Comparison of ENCODE assay signal across 18 cellular contexts in the genomic region with DNA sequence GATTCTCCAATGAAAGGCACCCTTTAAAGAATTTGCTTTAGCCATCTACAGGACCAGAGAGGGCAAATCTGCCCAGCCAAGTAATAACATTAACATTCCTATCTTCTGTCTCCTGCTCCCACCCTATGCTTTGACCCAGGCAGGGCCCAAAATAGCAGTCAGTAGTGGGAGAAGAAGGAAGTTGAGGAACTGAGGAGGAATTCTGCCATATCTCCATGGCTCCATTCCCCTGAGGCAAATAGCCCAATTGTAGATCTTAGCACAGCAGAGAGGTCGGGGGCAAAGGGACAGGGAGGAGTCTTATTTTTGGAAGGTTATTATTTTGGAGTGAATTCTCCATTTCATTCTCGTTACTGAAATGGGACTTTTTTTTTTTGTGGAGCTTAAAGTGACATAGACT.
A peak's percentile ranks its signal among the peaks of the same experiment; 100 is the strongest.
DNase-seq lines count a peak whose midpoint lies in the region; ATAC-seq and TF ChIP-seq lines count a peak whose summit lies in the region.
"Had no signal": no experiment of that assay in that cellular context is flagged by ENCODE, and none has a peak within 500 bp of the region (broad histone marks: within the 10 kb centered on the region; RNA-seq: fewer than 3 reads in every experiment).

No MANE protein-coding gene starts in this region.

- H3F3A ChIP-seq in PC-3 (ENCODE audit: low read length, unreplicated experiment) = no peaks in the 10 kb centered on the region

- H3K9me3 Mint-ChIP-seq in activated CD4-positive, alpha-beta T cell treated with anti-CD3 and anti-CD28 coated beads for 36 hours (ENCODE audit: low read depth) = no peaks in the 10 kb centered on the region

- no TSS peak for BruUV-seq in mammary epithelial cell (replicated peaks; lab: Mats Ljungman, UMichigan)
- BruUV-seq in PC-3 (replicated peaks; lab: Mats Ljungman, UMichigan) = no TSS peak

- H3K9me2 ChIP-seq in hepatocyte (replicated peaks; ENCODE audit: insufficient read depth) (no peaks in the 10 kb centered on the region), PC-3 (replicated peaks; ENCODE audit: low read length) (no peaks in the 10 kb centered on the region)

- H4K20me1 ChIP-seq in BLaER1 treated with 17β-estradiol and CSF1 and Interleukin-3, amounts not matched to agents 10 nM and 100 nM = peaks cover 0 to 12% (median 0%) of the 10 kb centered on the region in 11 experiments; a peak in 2 of 22 replicates
- no peaks in the 10 kb centered on the region for H4K20me1 ChIP-seq in mammary epithelial cell (ENCODE audit: insufficient read depth, low read length)
- H4K20me1 ChIP-seq in hepatocyte (ENCODE audit: insufficient read depth, poor library complexity, severe bottlenecking) = no peaks in the 10 kb centered on the region
- no peaks in the 10 kb centered on the region for H4K20me1 ChIP-seq in PC-3 (ENCODE audit: low read length)

- 8% methylated on average over 2 of the region's 2 CpGs for WGBS in mammary epithelial cell (ENCODE audit: low coverage, missing lambda C conversion rate)
- WGBS in hepatocyte (ENCODE audit: low lambda C conversion rate, missing lambda C conversion rate) = 85% methylated on average over 2 of the region's 2 CpGs

- no peaks in the 10 kb centered on the region for H3K27me3 ChIP-seq in BLaER1 treated with 17β-estradiol and CSF1 and Interleukin-3, amounts not matched to agents 10 nM and 100 nM
- H3K27me3 ChIP-seq in mammary epithelial cell (ENCODE audit: insufficient read depth, low read length) = no peaks in the 10 kb centered on the region
- H3K27me3 ChIP-seq in hepatocyte = no peaks in the 10 kb centered on the region
- H3K27me3 ChIP-seq in PC-3 (ENCODE audit: low read length) = no peaks in the 10 kb centered on the region
- H3K27me3 ChIP-seq: pancreas had no signal

- no peak for ATAC-seq in activated CD4-positive, alpha-beta T cell treated with anti-CD3 and anti-CD28 coated beads for 36 hours
- ATAC-seq in PC-3 = no peak

- H2AFZ ChIP-seq in mammary epithelial cell (ENCODE audit: low read depth, low read length) (peak overlapping the region; percentile 41), hepatocyte (no peak overlapping the region), PC-3 (ENCODE audit: low read length) (no peak overlapping the region)

- intact Hi-C loops in mammary epithelial cell (cut with micrococcal nuclease) (loop anchor here (2.0 to 5.0 kb wide), 3 partner anchors 14 to 114 kb away; a partner anchor contains a TSS), PC-3 (cut with micrococcal nuclease) (no loop called here)
- intact Hi-C loops in activated CD4-positive, alpha-beta T cell treated with anti-CD3 and anti-CD28 coated beads for 36 hours (cut with DNase I, micrococcal nuclease) = no loop called here

- peak overlapping the region in 9 of 11 experiments; percentile 31 to 79 (median 57); a peak in 11 of 22 replicates for H3K4me2 ChIP-seq in BLaER1 treated with 17β-estradiol and CSF1 and Interleukin-3, amounts not matched to agents 10 nM and 100 nM
- H3K4me2 ChIP-seq in mammary epithelial cell (ENCODE audit: insufficient read depth, low read depth, low read length) (peak overlapping the region; percentile 83), hepatocyte (peak overlapping the region; percentile 30), PC-3 (ENCODE audit: low read length) (no peak overlapping the region)

- H3K79me2 ChIP-seq in mammary epithelial cell (ENCODE audit: insufficient read depth, low read length) (peaks cover 65% of the 10 kb centered on the region), hepatocyte (peaks cover 71% of the 10 kb centered on the region), PC-3 (ENCODE audit: low read length) (no peaks in the 10 kb centered on the region)

- no peak for DNase-seq in mammary epithelial cell
- no peak for DNase-seq in hepatocyte (ENCODE audit: low spot score)
- DNase-seq in activated CD4-positive, alpha-beta T cell treated with anti-CD3 and anti-CD28 coated beads for 36 hours = no peak
- DNase-seq in PC-3 = no peak
- no peak for DNase-seq in HPDE6-E6E7 (ENCODE audit: extremely low spot score)
- no peak for DNase-seq in NCI-H1092 treated with DMSO at 0.1 percent for 48 hours (lab: John Stamatoyannopoulos, UW)
- DNase-seq: activated effector memory CD4-positive, alpha-beta T cell treated with anti-CD3 and anti-CD28 coated beads, Interleukin-2, amount 50 U/mL, for 16 hours; DMS 273 treated with DMSO at 0.1 percent for 48 hours; effector memory CD4-positive, alpha-beta T cell; foreskin melanocyte; NCI-H2081 treated with DMSO at 0.1 percent for 48 hours; NCI-H748 treated with DMSO at 0.1 percent for 48 hours; pancreas; stimulated activated CD4-positive, alpha-beta T cell treated with anti-CD3 and anti-CD28 coated beads, Interleukin-12 subunit alpha, Interleukin-12 subunit beta, amount 100 ng/mL, for 4 hours; T-helper 1 cell; WERI-Rb-1 had no signal

- TF ChIP-seq CTCF in mammary epithelial cell (conservative IDR thresholded peaks at IDR 0.05 in 1 of 2, IDR thresholded peaks at IDR 0.05 in 1 of 2; ENCODE audit: extremely low read depth in 1 of 2, insufficient read depth in 1 of 2, low read depth in 1 of 2, low read length in 2 of 2) (no peak), hepatocyte (IDR thresholded peaks at IDR 0.05; ENCODE audit: poor library complexity) (no peak), PC-3 (conservative IDR thresholded peaks at IDR 0.05; ENCODE audit: low read depth, low read length) (no peak)

- H3K4me3 Mint-ChIP-seq in activated CD4-positive, alpha-beta T cell treated with anti-CD3 and anti-CD28 coated beads for 36 hours = no peak overlapping the region

- no peak overlapping the region for H3K27ac Mint-ChIP-seq in activated CD4-positive, alpha-beta T cell treated with anti-CD3 and anti-CD28 coated beads for 36 hours

- peaks cover 0 to 15% (median 11%) of the 10 kb centered on the region in 11 experiments; a peak in 12 of 22 replicates for H3K9me3 ChIP-seq in BLaER1 treated with 17β-estradiol and CSF1 and Interleukin-3, amounts not matched to agents 10 nM and 100 nM (replicated peaks in 1 of 11)
- H3K9me3 ChIP-seq in mammary epithelial cell (replicated peaks; ENCODE audit: insufficient read depth, low read length) (no peaks in the 10 kb centered on the region), hepatocyte (ENCODE audit: low read depth) (no peaks in the 10 kb centered on the region), PC-3 (ENCODE audit: low read length) (no peaks in the 10 kb centered on the region)
- H3K9me3 ChIP-seq: pancreas had no signal

- no peaks in the 10 kb centered on the region for H3K4me1 Mint-ChIP-seq in activated CD4-positive, alpha-beta T cell treated with anti-CD3 and anti-CD28 coated beads for 36 hours

- peaks cover 14 to 41% (median 25%) of the 10 kb centered on the region in 10 experiments for H3K4me1 ChIP-seq in BLaER1 treated with 17β-estradiol and CSF1 and Interleukin-3, amounts not matched to agents 10 nM and 100 nM
- H3K4me1 ChIP-seq in mammary epithelial cell (ENCODE audit: insufficient read depth, low read length) = peaks cover 31% of the 10 kb centered on the region
- peaks cover 19% of the 10 kb centered on the region for H3K4me1 ChIP-seq in hepatocyte (ENCODE audit: insufficient read depth)
- peaks cover 10% of the 10 kb centered on the region for H3K4me1 ChIP-seq in PC-3 (ENCODE audit: insufficient read depth, low read length)

- in situ Hi-C loops in mammary epithelial cell (cut with MboI; ENCODE audit: low sequenced_read_pairs in 2 of 2) = no loop called here

- CTCF ChIA-PET in mammary epithelial cell (lab: Charles Lee; ENCODE audit: low non-redundant PET) (no interaction called here), PC-3 (lab: Charles Lee) (no interaction called here)
- CTCF ChIA-PET in activated CD4-positive, alpha-beta T cell treated with anti-CD3 and anti-CD28 coated beads for 36 hours (lab: Charles Lee) = no interaction called here

- H3K27me3 Mint-ChIP-seq in activated CD4-positive, alpha-beta T cell treated with anti-CD3 and anti-CD28 coated beads for 36 hours = peaks cover 4% of the 10 kb centered on the region

- no peak overlapping the region for H3K9ac ChIP-seq in BLaER1 treated with 17β-estradiol and CSF1 and Interleukin-3, amounts not matched to agents 10 nM and 100 nM
- peak overlapping the region; percentile 22 for H3K9ac ChIP-seq in mammary epithelial cell (ENCODE audit: insufficient read depth, low read length)
- H3K9ac ChIP-seq in PC-3 (ENCODE audit: low read length) = no peak overlapping the region

- H3K36me3 ChIP-seq in BLaER1 treated with 17β-estradiol and CSF1 and Interleukin-3, amounts not matched to agents 10 nM and 100 nM = peaks cover 0 to 8% (median 0%) of the 10 kb centered on the region in 11 experiments; a peak in 3 of 22 replicates
- no peaks in the 10 kb centered on the region for H3K36me3 ChIP-seq in mammary epithelial cell (ENCODE audit: insufficient read depth, low read length)
- H3K36me3 ChIP-seq in hepatocyte (replicated peaks; ENCODE audit: insufficient read depth, low read depth) = no peaks in the 10 kb centered on the region
- H3K36me3 ChIP-seq in PC-3 (ENCODE audit: low read depth, low read length) = no peaks in the 10 kb centered on the region
- H3K36me3 ChIP-seq: pancreas, WERI-Rb-1 had no signal

- POLR2A ChIA-PET in activated CD4-positive, alpha-beta T cell treated with anti-CD3 and anti-CD28 coated beads for 36 hours (lab: Charles Lee) = no interaction called here
- POLR2A ChIA-PET in PC-3 (lab: Charles Lee; ENCODE audit: unreplicated experiment) = no interaction called here

- no peak overlapping the region for H3K4me3 ChIP-seq in BLaER1 treated with 17β-estradiol and CSF1 and Interleukin-3, amounts not matched to agents 10 nM and 100 nM
- H3K4me3 ChIP-seq in mammary epithelial cell (replicated peaks in 1 of 3; ENCODE audit: insufficient read depth in 1 of 3, low read depth in 2 of 3, low read length in 3 of 3) (peak overlapping the region in 2 of 3 experiments; percentile 41 to 60), hepatocyte (no peak overlapping the region), skin epidermis (peak overlapping the region in 1 of 7 experiments; percentile 22), PC-3 (ENCODE audit: low read length) (no peak overlapping the region)

- dilution Hi-C loops in mammary epithelial cell (cut with HindIII; ENCODE audit: low sequenced_read_pairs) = no loop called here

- H3K27ac ChIP-seq in BLaER1 treated with 17β-estradiol and CSF1 and Interleukin-3, amounts not matched to agents 10 nM and 100 nM = no peak overlapping the region
- H3K27ac ChIP-seq in mammary epithelial cell (ENCODE audit: insufficient read depth, low read depth, low read length) (peak overlapping the region; percentile 48), hepatocyte (no peak overlapping the region), skin epidermis (peak overlapping the region in 17 of 21 experiments; percentile 3 to 82 (median 52)), PC-3 (ENCODE audit: low read length) (no peak overlapping the region)
- H3K27ac ChIP-seq: WERI-Rb-1 had no signal

- no peaks in the 10 kb centered on the region for H3K36me3 Mint-ChIP-seq in activated CD4-positive, alpha-beta T cell treated with anti-CD3 and anti-CD28 coated beads for 36 hours (ENCODE audit: low read depth)

Comparison
In these comparisons a context has a peak if more than half of its experiments do, and no peak if none do; other contexts are left out.
1. H3K27ac ChIP-seq: peak in mammary epithelial cell (single experiment) and skin epidermis (17 of 21); none in BLaER1 treated with 17β-estradiol and CSF1 and Interleukin-3, amounts not matched to agents 10 nM and 100 nM (0 of 11), hepatocyte (single experiment) and PC-3 (single experiment).
2. H3K4me3 ChIP-seq: peak in mammary epithelial cell (2 of 3); none in BLaER1 treated with 17β-estradiol and CSF1 and Interleukin-3, amounts not matched to agents 10 nM and 100 nM (0 of 10), hepatocyte (single experiment) and PC-3 (single experiment).